Comparison of ENCODE assay signal across 15 cellular contexts in the genomic region with DNA sequence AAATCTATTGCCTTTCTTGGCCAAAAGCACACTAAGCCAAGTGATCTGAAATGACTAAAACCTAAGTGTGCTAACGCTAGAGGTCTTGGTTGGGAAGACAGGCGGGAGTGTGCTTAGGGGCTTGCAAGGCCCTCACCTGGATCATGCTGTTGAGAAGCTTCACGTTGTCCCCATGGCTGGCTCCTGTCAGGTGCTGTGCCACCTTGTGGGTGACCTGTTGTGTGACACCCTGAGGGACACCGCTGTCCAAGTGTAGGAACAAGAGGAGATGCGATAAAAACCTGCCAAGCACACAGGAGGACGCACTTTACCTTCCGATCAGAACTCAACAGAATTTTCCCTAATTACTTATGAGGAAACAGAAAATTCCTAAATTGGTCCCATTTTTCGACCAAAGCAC. TPM values are rescaled to one million over a fixed set of nuclear protein-coding genes. Genes with fewer than 3 reads are reported as not detected.
DNase-seq lines count a peak whose midpoint lies in the region; ATAC-seq, FAIRE-seq and TF ChIP-seq lines count a peak whose summit lies in the region.
"Had no signal": no experiment of that assay in that cellular context is flagged by ENCODE, and none has a peak within 500 bp of the region (broad histone marks: within the 10 kb centered on the region; RNA-seq: fewer than 3 reads in every experiment).

No MANE protein-coding gene starts in this region.

- H3K4me3 ChIP-seq in AG04450 (ENCODE audit: low read depth, low read length): no peak overlapping the region
- H3K4me3 ChIP-seq in DND-41 (ENCODE audit: low read depth in 1 of 2, low read length in 2 of 2): no peak overlapping the region
- H3K4me3 ChIP-seq in NB4 (ENCODE audit: low read depth, low read length): no peak overlapping the region
- no peak overlapping the region for H3K4me3 ChIP-seq in bronchial epithelial cell (ENCODE audit: low read depth, low read length)
- H3K4me3 ChIP-seq: lower lobe of right lung, suprapubic skin had no signal

- TF ChIP-seq CTCF in AG04450 (IDR thresholded peaks at IDR 0.05; ENCODE audit: low read depth, low read length) (0 out of 2 replicates have a peak, but pooled peaks have one; percentile 5), DND-41 (IDR thresholded peaks at IDR 0.05; ENCODE audit: borderline replicate concordance, extremely low read depth, low read length, poor library complexity, severe bottlenecking) (peak; percentile 39), NB4 (IDR thresholded peaks at IDR 0.05; ENCODE audit: low read depth, low read length) (peak; percentile 9), bronchial epithelial cell (IDR thresholded peaks at IDR 0.05; ENCODE audit: insufficient read depth, low read length, severe bottlenecking) (peak; percentile 3)

- H3K36me3 ChIP-seq in DND-41 (ENCODE audit: insufficient read depth, low read length) (peaks cover 73% of the 10 kb centered on the region), bronchial epithelial cell (ENCODE audit: control insufficient read depth, insufficient read depth, low read length) (peaks cover 15% of the 10 kb centered on the region)

- no peaks in the 10 kb centered on the region for H3K79me2 ChIP-seq in DND-41 (ENCODE audit: insufficient read depth, low read length)

- H3K27ac ChIP-seq in AG04450 (ENCODE audit: low read depth, low read length) (no peak overlapping the region), DND-41 (ENCODE audit: low read length) (no peak overlapping the region)
- H3K27ac ChIP-seq: lower lobe of right lung, suprapubic skin had no signal

- H3K27me3 ChIP-seq in AG04450 (ENCODE audit: control insufficient read depth, insufficient read depth, low read length) (no peaks in the 10 kb centered on the region), DND-41 (ENCODE audit: insufficient read depth, low read length, poor library complexity) (no peaks in the 10 kb centered on the region), bronchial epithelial cell (ENCODE audit: control insufficient read depth, insufficient read depth, low read length) (no peaks in the 10 kb centered on the region)
- H3K27me3 ChIP-seq: suprapubic skin had no signal

- ATAC-seq in DND-41 (ENCODE audit: insufficient read depth, low read depth): peak; percentile 62; the same call in 1 of the 3 replicates
- ATAC-seq in HG02840 (IDR thresholded peaks at IDR 0.05; ENCODE audit: low FRiP score, unreplicated experiment): no peak
- ATAC-seq: lower lobe of right lung, Panc1 had no signal

- H4K20me1 ChIP-seq in DND-41 (ENCODE audit: insufficient read depth, low read length): no peaks in the 10 kb centered on the region

- H3K9me3 ChIP-seq in AG04450 (ENCODE audit: control insufficient read depth, insufficient read depth, low read length) (no peaks in the 10 kb centered on the region), DND-41 (ENCODE audit: insufficient read depth, low read length, severe bottlenecking) (no peaks in the 10 kb centered on the region)
- H3K9me3 ChIP-seq: lower lobe of right lung, suprapubic skin had no signal

- H3K4me2 ChIP-seq in DND-41 (ENCODE audit: insufficient read depth, low read length): no peak overlapping the region

- no peak for TF ChIP-seq POLR2A in NB4 (IDR thresholded peaks at IDR 0.05; ENCODE audit: extremely low read depth, insufficient read length)

- POLR2A ChIA-PET in AG04450 (lab: Yijun Ruan, JAX): no interaction called here

- no peak for DNase-seq in AG04450 (ENCODE audit: low read depth, low spot score)
- no peak for DNase-seq in DND-41
- peak; percentile 3 for DNase-seq in NB4 (ENCODE audit: low read depth)
- no peak for DNase-seq in bronchial epithelial cell (ENCODE audit: low read depth)
- DNase-seq in superior temporal gyrus (ENCODE audit: extremely low spot score): no peak
- no peak for DNase-seq in NCI-H1417 treated with DMSO at 0.1 percent for 48 hours (lab: John Stamatoyannopoulos, UW)
- DNase-seq: activated CD8-positive, alpha-beta memory T cell treated with anti-CD3 and anti-CD28 coated beads for 24 hours; cortex of kidney; lower lobe of right lung; NCI-H2171 treated with DMSO at 0.1 percent for 48 hours; nephron progenitor cell had no signal

- CTCF ChIA-PET in AG04450 (lab: Charles Lee): no interaction called here

- H2AFZ ChIP-seq in DND-41 (ENCODE audit: low read depth, low read length): no peak overlapping the region

- FAIRE-seq in bronchial epithelial cell (lab: Jason Lieb, UNC): no peak
- FAIRE-seq: GM12891 had no signal

- H3K4me1 ChIP-seq in DND-41 (ENCODE audit: insufficient read depth, low read length): no peaks in the 10 kb centered on the region

- no peak overlapping the region for H3K9ac ChIP-seq in DND-41 (ENCODE audit: low read depth, low read length)

RNA-seq across cellular contexts. Expression of a gene that starts 50.8 kb away (rescaled TPM):
- 49.5 and 51.5 TPM in 2 replicates for polyA plus RNA-seq in AG04450 (2011; rRNA removed)
- polyA minus RNA-seq in AG04450 (2011; rRNA and poly(A)+ RNA removed): 203 and 210 TPM in 2 replicates
- 10.5 and 15.6 TPM in 2 replicates for total RNA-seq in bronchial epithelial cell
